ENCODE assay signal across 1 cellular context in the genomic region with DNA sequence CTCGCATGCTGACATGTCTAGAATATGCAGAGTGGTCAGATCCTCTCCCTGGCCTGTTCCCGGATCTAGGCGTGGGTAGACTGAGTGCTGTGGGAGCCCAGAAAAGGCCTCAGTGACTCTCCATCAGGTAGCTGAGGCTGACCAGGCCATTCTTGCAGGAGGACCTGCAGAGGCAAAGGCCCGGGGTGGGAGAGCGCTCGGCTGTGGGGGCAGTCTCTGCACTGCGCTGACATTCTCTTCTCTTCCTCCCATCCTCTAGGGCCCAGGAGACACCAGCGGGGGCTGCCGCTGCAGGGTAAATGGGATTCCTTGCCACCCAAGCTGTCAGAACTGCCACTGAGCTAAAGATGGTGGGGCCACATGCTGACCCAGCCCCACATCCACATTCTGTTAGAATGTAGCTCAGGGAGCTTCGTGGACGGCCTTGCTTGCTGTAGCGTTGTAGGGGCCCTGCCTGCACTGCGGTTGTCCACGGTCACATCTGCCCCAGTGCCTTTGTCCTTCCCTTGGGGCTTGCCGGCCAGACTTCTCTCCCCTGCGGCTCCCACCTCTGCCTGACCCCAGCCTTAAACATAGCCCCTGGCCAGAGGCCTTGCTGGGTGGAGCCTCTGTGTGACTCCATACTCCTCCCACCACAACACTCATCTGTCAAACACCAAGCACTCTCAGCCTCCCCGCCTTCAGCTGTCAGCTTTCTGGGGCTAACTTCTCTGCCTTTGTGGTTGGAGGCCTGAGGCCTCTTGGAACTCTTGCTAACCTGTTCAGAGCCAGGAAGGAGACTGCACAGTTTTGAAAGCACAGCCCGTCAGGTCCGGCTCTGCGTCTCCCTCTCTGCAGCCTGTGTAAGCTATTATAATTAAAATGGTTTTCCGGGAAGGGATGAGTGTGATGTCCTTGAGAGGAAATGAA.
TF ChIP-seq lines count a peak whose summit lies in the region.

No MANE protein-coding gene starts in this region.

TF ChIP-seq in WTC11, 78 proteins besides CTCF, POLR2A, EP300 and RAD21 (continued from another document):
- TF ChIP-seq, protein P1, sequence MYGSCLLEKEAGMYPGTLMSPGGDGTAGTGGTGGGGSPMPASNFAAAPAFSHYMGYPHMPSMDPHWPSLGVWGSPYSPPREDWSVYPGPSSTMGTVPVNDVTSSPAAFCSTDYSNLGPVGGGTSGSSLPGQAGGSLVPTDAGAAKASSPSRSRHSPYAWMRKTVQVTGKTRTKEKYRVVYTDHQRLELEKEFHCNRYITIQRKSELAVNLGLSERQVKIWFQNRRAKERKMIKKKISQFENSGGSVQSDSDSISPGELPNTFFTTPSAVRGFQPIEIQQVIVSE (CRISPR knock-in tag; IDR thresholded peaks at IDR 0.05; ENCODE audit: borderline replicate concordance) = no peak
